ENCODE assay signal across 10 cellular contexts in genomic region chr21:41895643-41896493, GRCh38. TPM values are rescaled to one million over a fixed set of nuclear protein-coding genes. Genes with fewer than 3 reads are reported as not detected.
DNase-seq lines count a peak whose midpoint lies in the region; ATAC-seq and TF ChIP-seq lines count a peak whose summit lies in the region.
"Had no signal": no experiment of that assay in that cellular context is flagged by ENCODE, and none has a peak within 500 bp of the region (broad histone marks: within the 10 kb centered on the region; RNA-seq: fewer than 3 reads in every experiment).

No MANE protein-coding gene starts in this region.

- H3K23me2 ChIP-seq in H9 (ENCODE audit: insufficient read length, low read depth, low read length, poor library complexity, severe bottlenecking): no peaks in the 10 kb centered on the region

- ATAC-seq in GM19452 (IDR thresholded peaks at IDR 0.05; ENCODE audit: unreplicated experiment): no peak

- H2BK20ac ChIP-seq in H9 (ENCODE audit: low read depth, low read length, poor library complexity, severe bottlenecking): no peak overlapping the region

- DNase-seq in H9 (peak; percentile 72), NCI-H2029 treated with DMSO at 0.1 percent for 48 hours (lab: John Stamatoyannopoulos, UW) (no peak), GM10266 (ENCODE audit: extremely low spot score) (no peak), MG63 (no peak)
- peak; percentile 60 for DNase-seq in activated CD4-positive, alpha-beta T cell treated with anti-CD3 and anti-CD28 coated beads for 48 hours
- DNase-seq in effector memory CD4-positive, alpha-beta T cell: peak in 2 of 3 donors; percentile 11 to 15
- peak; percentile 49 for DNase-seq in stimulated activated CD4-positive, alpha-beta T cell treated with anti-CD3 and anti-CD28 coated beads, Interleukin-4, amount 100 ng/mL, for 24 hours
- DNase-seq: right cardiac atrium had no signal

- H3K14ac ChIP-seq in H9 (ENCODE audit: insufficient read depth, low read length): no peak overlapping the region

- H3K4me1 ChIP-seq in H9 (ENCODE audit: insufficient read depth, low read length): peaks cover 6% of the 10 kb centered on the region
- H3K4me1 ChIP-seq in effector memory CD4-positive, alpha-beta T cell (ENCODE audit: control insufficient read depth, insufficient read depth, low read length, poor library complexity, severe bottlenecking): peaks cover 3% of the 10 kb centered on the region

- H3K27me3 Mint-ChIP-seq in H9 (ENCODE audit: low read depth): no peaks in the 10 kb centered on the region

- no peak overlapping the region for H4K5ac ChIP-seq in H9 (ENCODE audit: insufficient read length, low read depth, low read length)

- H4K20me1 ChIP-seq in H9 (ENCODE audit: control insufficient read depth, insufficient read depth, insufficient read length): no peaks in the 10 kb centered on the region

- no peak overlapping the region for H3K23ac ChIP-seq in H9 (ENCODE audit: insufficient read length, low read depth, low read length)

- TF ChIP-seq CTCF in H9 (conservative IDR thresholded peaks at IDR 0.05) (0 out of 3 replicates have a peak, but pooled peaks have one; percentile 14), GM10266 (IDR thresholded peaks at IDR 0.05; ENCODE audit: control insufficient read depth, insufficient read depth, low read depth, missing control alignments) (no peak)

- peaks cover 0 to 8% (median 6%) of the 10 kb centered on the region in 3 experiments; a peak in 5 of 7 replicates for H3K36me3 Mint-ChIP-seq in H9 (ENCODE audit: insufficient read depth in 1 of 3, low read depth in 3 of 3)

- H2BK120ac ChIP-seq in H9 (ENCODE audit: low read depth, low read length, poor library complexity, severe bottlenecking): no peak overlapping the region

- H2BK12ac ChIP-seq in H9 (ENCODE audit: insufficient read length, low read depth, low read length): no peak overlapping the region

- no peak overlapping the region for H4K8ac ChIP-seq in H9 (replicated peaks; ENCODE audit: insufficient read length, low read depth, low read length)

- no peak overlapping the region for H3K4me3 ChIP-seq in effector memory CD4-positive, alpha-beta T cell (ENCODE audit: insufficient read depth, low read depth, low read length, poor library complexity, severe bottlenecking)
- no peak overlapping the region for H3K4me3 ChIP-seq in MG63

- no peaks in the 10 kb centered on the region for H3K9me3 ChIP-seq in H9 (ENCODE audit: control insufficient read depth, low read depth, low read length)
- no peaks in the 10 kb centered on the region for H3K9me3 ChIP-seq in effector memory CD4-positive, alpha-beta T cell (ENCODE audit: control insufficient read depth, low read length)
- H3K9me3 ChIP-seq in MG63: no peaks in the 10 kb centered on the region

- H3K4me3 Mint-ChIP-seq in H9: peak overlapping the region in 1 of 2 experiments; percentile 5; a peak in 1 of 5 replicates

- H3K79me2 ChIP-seq in H9 (ENCODE audit: insufficient read depth, low read length): no peaks in the 10 kb centered on the region

- no peaks in the 10 kb centered on the region for H3K36me3 ChIP-seq in effector memory CD4-positive, alpha-beta T cell (ENCODE audit: control insufficient read depth, insufficient read depth, low read length)
- peaks cover 43% of the 10 kb centered on the region for H3K36me3 ChIP-seq in MG63

- no peak overlapping the region for H4K91ac ChIP-seq in H9 (ENCODE audit: insufficient read length, low read depth, low read length)

- H3K56ac ChIP-seq in H9 (ENCODE audit: insufficient read length, low read depth, low read length): no peak overlapping the region

- H3K4me2 ChIP-seq in H9 (ENCODE audit: insufficient read depth, insufficient read length, low read length): no peak overlapping the region

- no peak overlapping the region for H3K9ac ChIP-seq in H9 (ENCODE audit: extremely low read depth, insufficient read length, low read length)

- no peak overlapping the region for H3T11ph ChIP-seq in H9 (ENCODE audit: low read length)

- H3K4me1 Mint-ChIP-seq in H9: peaks cover 40 to 41% of the 10 kb centered on the region in 2 experiments

- H3K18ac ChIP-seq in H9 (ENCODE audit: insufficient read length, low read depth, low read length): no peak overlapping the region

- no peak overlapping the region for H2AFZ ChIP-seq in H9 (ENCODE audit: low read length)

- H3K79me1 ChIP-seq in H9 (ENCODE audit: insufficient read depth, low read depth, low read length, poor library complexity, severe bottlenecking): no peaks in the 10 kb centered on the region

- H3K27me3 ChIP-seq in H9 (ENCODE audit: insufficient read depth, low read length) (no peaks in the 10 kb centered on the region), MG63 (no peaks in the 10 kb centered on the region)
- H3K27me3 ChIP-seq in effector memory CD4-positive, alpha-beta T cell (replicated peaks; ENCODE audit: control insufficient read depth, insufficient read depth, low read length, poor library complexity, severe bottlenecking): no peaks in the 10 kb centered on the region

- no peak overlapping the region for H3K27ac ChIP-seq in H9 (ENCODE audit: insufficient read length, low read depth, low read length)
- H3K27ac ChIP-seq in effector memory CD4-positive, alpha-beta T cell (ENCODE audit: insufficient read depth, low read length, poor library complexity, severe bottlenecking): no peak overlapping the region
- H3K27ac ChIP-seq: HL-60 had no signal

- H2BK5ac ChIP-seq in H9 (ENCODE audit: insufficient read length, low read length): no peak overlapping the region

- no CpG with 5 or more reads among the region's 22 CpGs for WGBS in H9 (ENCODE audit: extremely low coverage, insufficient read length, low lambda C conversion rate)

- H3K27ac Mint-ChIP-seq in H9: no peak overlapping the region

- H3K9me3 Mint-ChIP-seq in H9: no peaks in the 10 kb centered on the region

- H2BK15ac ChIP-seq in H9 (ENCODE audit: low read depth, low read length): no peak overlapping the region

- H2AK5ac ChIP-seq in H9 (ENCODE audit: insufficient read length, low read length): no peak overlapping the region

- H3K4ac ChIP-seq in H9 (ENCODE audit: low read depth, low read length): no peak overlapping the region

RNA-seq across cellular contexts. Expression of gene PRDM15, which starts 16.7 kb away (rescaled TPM):
- 9.9 TPM in 2 replicates for total RNA-seq in H9 (2021)
- 3.3 and 7.8 TPM in 2 replicates for total RNA-seq in MG63 (2014; rRNA removed; shearing (Covaris generic); ENCODE audit: low replicate concordance)

RNA-seq across cellular contexts. Expression of gene C2CD2, which starts 58.0 kb away (rescaled TPM):
- total RNA-seq in H9 (2021): 11.5 and 14.6 TPM in 2 replicates
- 9.7 and 13.8 TPM in 2 replicates for total RNA-seq in MG63 (2014; rRNA removed; shearing (Covaris generic); ENCODE audit: low replicate concordance)

Comparison
In these comparisons a context has a peak if more than half of its experiments do, and no peak if none do; other contexts are left out.
1. DNase-seq: peak in H9 (single experiment), activated CD4-positive, alpha-beta T cell treated with anti-CD3 and anti-CD28 coated beads for 48 hours (single experiment), effector memory CD4-positive, alpha-beta T cell (2 of 3) and stimulated activated CD4-positive, alpha-beta T cell treated with anti-CD3 and anti-CD28 coated beads, Interleukin-4, amount 100 ng/mL, for 24 hours (single experiment); none in NCI-H2029 treated with DMSO at 0.1 percent for 48 hours (single experiment), GM10266 (single experiment) and MG63 (single experiment).